In the genomic region with DNA sequence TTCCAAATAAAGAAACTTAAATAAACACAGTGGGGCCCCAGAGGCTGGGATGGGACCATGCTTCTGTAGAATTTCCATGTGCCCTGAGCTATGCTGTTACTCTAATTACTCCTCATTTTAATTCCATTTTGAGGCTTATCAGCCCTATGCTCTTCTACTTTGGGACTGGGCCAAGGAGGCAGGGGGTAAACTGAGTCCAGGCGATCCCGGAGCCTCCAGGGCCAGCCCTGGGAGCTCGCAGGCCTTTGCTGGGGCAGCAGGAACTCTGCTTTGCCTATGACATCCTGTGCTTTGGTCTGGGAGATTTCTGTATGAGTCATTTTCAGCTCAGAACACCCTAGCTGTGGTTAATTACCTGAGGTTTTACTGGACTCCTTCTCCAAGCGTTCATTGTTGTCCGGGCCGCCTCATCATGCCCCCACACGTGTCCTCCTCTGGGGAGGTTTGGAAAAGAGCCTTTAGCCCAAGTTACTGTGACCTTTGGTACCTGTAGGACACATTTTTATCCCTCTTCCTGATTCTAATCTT, we compare ENCODE assay signal across 1 cellular context.
A peak's percentile ranks its signal among the peaks of the same experiment; 100 is the strongest.
TF ChIP-seq lines count a peak whose summit lies in the region.

No MANE protein-coding gene starts in this region.

TF ChIP-seq in IMR-90, 13 proteins besides CTCF, POLR2A, EP300 and RAD21 (continued from another document):
- TF ChIP-seq, protein P1, sequence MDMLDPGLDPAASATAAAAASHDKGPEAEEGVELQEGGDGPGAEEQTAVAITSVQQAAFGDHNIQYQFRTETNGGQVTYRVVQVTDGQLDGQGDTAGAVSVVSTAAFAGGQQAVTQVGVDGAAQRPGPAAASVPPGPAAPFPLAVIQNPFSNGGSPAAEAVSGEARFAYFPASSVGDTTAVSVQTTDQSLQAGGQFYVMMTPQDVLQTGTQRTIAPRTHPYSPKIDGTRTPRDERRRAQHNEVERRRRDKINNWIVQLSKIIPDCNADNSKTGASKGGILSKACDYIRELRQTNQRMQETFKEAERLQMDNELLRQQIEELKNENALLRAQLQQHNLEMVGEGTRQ (IDR thresholded peaks at IDR 0.05; ENCODE audit: low read depth, low read length): peak; percentile 31; the same call in 1 of the 2 replicates
- TF ChIP-seq BHLHE40 (IDR thresholded peaks at IDR 0.05; ENCODE audit: low read depth, low read length) (0 out of 2 replicates have a peak, but pooled peaks have one; percentile 26), RFX5 (IDR thresholded peaks at IDR 0.05; ENCODE audit: low read depth, low read length) (no peak), MAZ (IDR thresholded peaks at IDR 0.05; ENCODE audit: borderline replicate concordance, low read depth, low read length) (0 out of 2 replicates have a peak, but pooled peaks have one; percentile 14)
